16 cellular contexts compared by ENCODE assay signal in the genomic region with DNA sequence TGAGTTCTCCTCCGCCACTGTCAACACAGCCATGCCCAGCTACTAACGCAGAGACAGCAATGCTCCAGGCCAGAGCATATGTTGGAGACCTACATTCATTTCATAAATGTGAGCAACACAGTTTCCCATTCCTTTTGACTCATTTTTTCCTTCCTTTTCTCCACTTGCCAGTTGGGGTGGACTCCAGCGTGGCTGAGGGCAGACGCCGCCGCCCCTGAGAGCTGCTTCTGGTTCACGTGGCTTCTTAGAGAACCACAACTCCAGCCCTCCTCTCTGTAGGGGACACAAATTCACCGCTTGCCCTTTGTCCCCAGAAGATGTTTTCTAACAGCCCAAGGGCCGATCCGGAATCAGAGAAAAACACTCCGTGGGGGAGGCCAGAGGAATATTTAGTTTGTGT. TPM values are rescaled to one million over a fixed set of nuclear protein-coding genes. Genes with fewer than 3 reads are reported as not detected.
DNase-seq lines count a peak whose midpoint lies in the region; ATAC-seq and TF ChIP-seq lines count a peak whose summit lies in the region.
"Had no signal": no experiment of that assay in that cellular context is flagged by ENCODE, and none has a peak within 500 bp of the region (broad histone marks: within the 10 kb centered on the region; RNA-seq: fewer than 3 reads in every experiment).

No MANE protein-coding gene starts in this region.

- peaks cover under 1% of the 10 kb centered on the region for H3K4me1 Mint-ChIP-seq in activated CD4-positive, alpha-beta T cell treated with anti-CD3 and anti-CD28 coated beads, Interleukin-2, amount 10 ng/mL, durations not matched to agents 7 days and 5 days
- H3K4me1 Mint-ChIP-seq in activated T-helper 2 cell treated with anti-CD3 and anti-CD28 coated beads, Interferon-gamma antibody, Interleukin-2, Interleukin-4, amounts not matched to agents 10 μg/mL and 5 μg/mL and 100 μg/mL, durations not matched to agents 14 hours and 24 hours and 36 hours (ENCODE audit: low read depth): peaks cover 5% of the 10 kb centered on the region
- H3K4me1 Mint-ChIP-seq in stimulated activated naive CD8-positive, alpha-beta T cell treated with anti-CD3 and anti-CD28 coated beads, Interleukin-15, Interleukin-2, amounts not matched to agents 100 ng/mL and 50 ng/mL, for 24 hours (ENCODE audit: low read depth): peaks cover 25% of the 10 kb centered on the region
- H3K4me1 Mint-ChIP-seq in GM23338: peaks cover 31% of the 10 kb centered on the region

- peak; percentile 24 for DNase-seq in activated CD4-positive, alpha-beta T cell treated with anti-CD3 and anti-CD28 coated beads for 48 hours
- DNase-seq in activated CD4-positive, alpha-beta T cell treated with anti-CD3 and anti-CD28 coated beads, Interleukin-2, amount 10 ng/mL, durations not matched to agents 7 days and 5 days: no peak
- DNase-seq in activated T-helper 2 cell treated with anti-CD3 and anti-CD28 coated beads, Interferon-gamma antibody, Interleukin-2, Interleukin-4, amounts not matched to agents 10 μg/mL and 5 μg/mL and 100 μg/mL, durations not matched to agents 14 hours and 24 hours and 36 hours (ENCODE audit: low spot score): no peak
- DNase-seq in fibroblast of peridontal ligament (ENCODE audit: extremely low read depth) (peak; percentile 90), psoas muscle (no peak), GM23338 (ENCODE audit: low spot score) (no peak), NCI-H2081 (lab: John Stamatoyannopoulos, UW) (no peak)
- DNase-seq: 8988T; COR-L47; cortex of kidney; NK-92 treated with Interleukin-12 subunit alpha and Interleukin-12 subunit beta, amount 100 ng/mL, for 24 hours; SHP77; T-helper 9 cell had no signal

- no peak overlapping the region for H3K4me3 Mint-ChIP-seq in activated CD4-positive, alpha-beta T cell treated with anti-CD3 and anti-CD28 coated beads, Interleukin-2, amount 10 ng/mL, durations not matched to agents 7 days and 5 days
- no peak overlapping the region for H3K4me3 Mint-ChIP-seq in activated T-helper 2 cell treated with anti-CD3 and anti-CD28 coated beads, Interferon-gamma antibody, Interleukin-2, Interleukin-4, amounts not matched to agents 10 μg/mL and 5 μg/mL and 100 μg/mL, durations not matched to agents 14 hours and 24 hours and 36 hours (ENCODE audit: low read depth)
- H3K4me3 Mint-ChIP-seq in stimulated activated naive CD8-positive, alpha-beta T cell treated with anti-CD3 and anti-CD28 coated beads, Interleukin-15, Interleukin-2, amounts not matched to agents 100 ng/mL and 50 ng/mL, for 24 hours: peak overlapping the region; percentile 20
- H3K4me3 Mint-ChIP-seq in GM23338: no peak overlapping the region
- H3K4me3 Mint-ChIP-seq: activated naive CD4-positive, alpha-beta T cell treated with anti-CD3 and anti-CD28 coated beads, Interleukin-2, amount 50 U/mL, for 24 hours had no signal

- H3K9me2 ChIP-seq in GM23338 (ENCODE audit: insufficient read depth): no peaks in the 10 kb centered on the region

- no peaks in the 10 kb centered on the region for H3K9me3 Mint-ChIP-seq in activated CD4-positive, alpha-beta T cell treated with anti-CD3 and anti-CD28 coated beads, Interleukin-2, amount 10 ng/mL, durations not matched to agents 7 days and 5 days
- peaks cover 17% of the 10 kb centered on the region for H3K9me3 Mint-ChIP-seq in activated T-helper 2 cell treated with anti-CD3 and anti-CD28 coated beads, Interferon-gamma antibody, Interleukin-2, Interleukin-4, amounts not matched to agents 10 μg/mL and 5 μg/mL and 100 μg/mL, durations not matched to agents 14 hours and 24 hours and 36 hours
- peaks cover 6% of the 10 kb centered on the region for H3K9me3 Mint-ChIP-seq in stimulated activated naive CD8-positive, alpha-beta T cell treated with anti-CD3 and anti-CD28 coated beads, Interleukin-15, Interleukin-2, amounts not matched to agents 100 ng/mL and 50 ng/mL, for 24 hours
- peaks cover 38% of the 10 kb centered on the region for H3K9me3 Mint-ChIP-seq in GM23338
- H3K9me3 Mint-ChIP-seq: activated naive CD4-positive, alpha-beta T cell treated with anti-CD3 and anti-CD28 coated beads, Interleukin-2, amount 50 U/mL, for 24 hours had no signal

- H3K4me1 ChIP-seq in psoas muscle: no peaks in the 10 kb centered on the region
- peaks cover 8% of the 10 kb centered on the region; the same call in 1 of the 2 replicates for H3K4me1 ChIP-seq in GM23338 (ENCODE audit: insufficient read depth)
- H3K4me1 ChIP-seq: prostate gland had no signal

- H3K36me3 ChIP-seq in psoas muscle (ENCODE audit: insufficient read depth in 1 of 2, low read depth in 1 of 2) (no peaks in the 10 kb centered on the region), GM23338 (ENCODE audit: insufficient read depth) (no peaks in the 10 kb centered on the region)
- H3K36me3 ChIP-seq: prostate gland had no signal

- TF ChIP-seq CTCF in psoas muscle (IDR thresholded peaks at IDR 0.05) (no peak), GM23338 (conservative IDR thresholded peaks at IDR 0.05; ENCODE audit: low read depth in 2 of 2) (no peak)

- ATAC-seq in psoas muscle: no peak
- ATAC-seq in GM23338: no peak

- no peak overlapping the region for H3K27ac ChIP-seq in psoas muscle
- H3K27ac ChIP-seq in GM23338 (ENCODE audit: low read depth): no peak overlapping the region
- H3K27ac ChIP-seq: prostate gland had no signal

- intact Hi-C loops in activated T-helper 2 cell treated with anti-CD3 and anti-CD28 coated beads, Interferon-gamma antibody, Interleukin-2, Interleukin-4, amounts not matched to agents 10 μg/mL and 5 μg/mL and 100 μg/mL, durations not matched to agents 14 hours and 24 hours and 36 hours (cut with micrococcal nuclease): no loop called here
- intact Hi-C loops in psoas muscle (cut with DNase I): no loop called here

- H3K36me3 Mint-ChIP-seq in activated CD4-positive, alpha-beta T cell treated with anti-CD3 and anti-CD28 coated beads, Interleukin-2, amount 10 ng/mL, durations not matched to agents 7 days and 5 days (ENCODE audit: low read depth): no peaks in the 10 kb centered on the region
- H3K36me3 Mint-ChIP-seq in activated T-helper 2 cell treated with anti-CD3 and anti-CD28 coated beads, Interferon-gamma antibody, Interleukin-2, Interleukin-4, amounts not matched to agents 10 μg/mL and 5 μg/mL and 100 μg/mL, durations not matched to agents 14 hours and 24 hours and 36 hours (ENCODE audit: low read depth): no peaks in the 10 kb centered on the region
- H3K36me3 Mint-ChIP-seq in stimulated activated naive CD8-positive, alpha-beta T cell treated with anti-CD3 and anti-CD28 coated beads, Interleukin-15, Interleukin-2, amounts not matched to agents 100 ng/mL and 50 ng/mL, for 24 hours (ENCODE audit: low read depth): no peaks in the 10 kb centered on the region
- peaks cover 18% of the 10 kb centered on the region; the same call in 2 of the 3 replicates for H3K36me3 Mint-ChIP-seq in GM23338 (ENCODE audit: low read depth)

- H3K79me2 ChIP-seq in GM23338 (replicated peaks; ENCODE audit: insufficient read depth): no peaks in the 10 kb centered on the region

- WGBS in psoas muscle, 3 donors: 73 to 83% (median 82%) methylated on average over 11 of the region's 11 CpGs

- POLR2A ChIA-PET in activated CD4-positive, alpha-beta T cell treated with anti-CD3 and anti-CD28 coated beads, Interleukin-2, amount 10 ng/mL, durations not matched to agents 7 days and 5 days (lab: Charles Lee): no interaction called here

- peaks cover 0 to 65% (median 22%) of the 10 kb centered on the region in 3 donors for H3K27me3 ChIP-seq in psoas muscle (ENCODE audit: insufficient read depth in 3 of 3, low read length in 2 of 3)
- H3K27me3 ChIP-seq in GM23338 (ENCODE audit: insufficient read depth): no peaks in the 10 kb centered on the region

- CTCF ChIA-PET in activated CD4-positive, alpha-beta T cell treated with anti-CD3 and anti-CD28 coated beads, Interleukin-2, amount 10 ng/mL, durations not matched to agents 7 days and 5 days (lab: Charles Lee): no interaction called here

- H3K9me3 ChIP-seq in psoas muscle: no peaks in the 10 kb centered on the region
- H3K9me3 ChIP-seq: prostate gland had no signal

- H3K27ac Mint-ChIP-seq in activated CD4-positive, alpha-beta T cell treated with anti-CD3 and anti-CD28 coated beads, Interleukin-2, amount 10 ng/mL, durations not matched to agents 7 days and 5 days: no peak overlapping the region
- peak overlapping the region; percentile 52 for H3K27ac Mint-ChIP-seq in activated T-helper 2 cell treated with anti-CD3 and anti-CD28 coated beads, Interferon-gamma antibody, Interleukin-2, Interleukin-4, amounts not matched to agents 10 μg/mL and 5 μg/mL and 100 μg/mL, durations not matched to agents 14 hours and 24 hours and 36 hours
- H3K27ac Mint-ChIP-seq in stimulated activated naive CD8-positive, alpha-beta T cell treated with anti-CD3 and anti-CD28 coated beads, Interleukin-15, Interleukin-2, amounts not matched to agents 100 ng/mL and 50 ng/mL, for 24 hours: peak overlapping the region; percentile 73
- no peak overlapping the region for H3K27ac Mint-ChIP-seq in GM23338
- H3K27ac Mint-ChIP-seq: activated naive CD4-positive, alpha-beta T cell treated with anti-CD3 and anti-CD28 coated beads, Interleukin-2, amount 50 U/mL, for 24 hours had no signal

- H3K4me3 ChIP-seq in psoas muscle (no peak overlapping the region), GM23338 (no peak overlapping the region)
- H3K4me3 ChIP-seq: prostate gland had no signal

- peaks cover 16% of the 10 kb centered on the region for H3K27me3 Mint-ChIP-seq in activated CD4-positive, alpha-beta T cell treated with anti-CD3 and anti-CD28 coated beads, Interleukin-2, amount 10 ng/mL, durations not matched to agents 7 days and 5 days
- peaks cover 19% of the 10 kb centered on the region for H3K27me3 Mint-ChIP-seq in activated T-helper 2 cell treated with anti-CD3 and anti-CD28 coated beads, Interferon-gamma antibody, Interleukin-2, Interleukin-4, amounts not matched to agents 10 μg/mL and 5 μg/mL and 100 μg/mL, durations not matched to agents 14 hours and 24 hours and 36 hours (ENCODE audit: low read depth)
- peaks cover 44% of the 10 kb centered on the region for H3K27me3 Mint-ChIP-seq in stimulated activated naive CD8-positive, alpha-beta T cell treated with anti-CD3 and anti-CD28 coated beads, Interleukin-15, Interleukin-2, amounts not matched to agents 100 ng/mL and 50 ng/mL, for 24 hours
- H3K27me3 Mint-ChIP-seq in GM23338 (ENCODE audit: insufficient read depth, low read depth, poor library complexity): peaks cover 2% of the 10 kb centered on the region

- no peaks in the 10 kb centered on the region for H4K20me1 ChIP-seq in GM23338 (replicated peaks; ENCODE audit: insufficient read depth)

- no peaks in the 10 kb centered on the region for H3F3A ChIP-seq in GM23338 (replicated peaks; ENCODE audit: low read depth)

- H2AFZ ChIP-seq in GM23338: no peak overlapping the region

- no peak overlapping the region for H3K4me2 ChIP-seq in GM23338

RNA-seq across cellular contexts. Expression of a gene that starts 45.8 kb away (rescaled TPM):
- total RNA-seq in activated CD4-positive, alpha-beta T cell treated with anti-CD3 and anti-CD28 coated beads, Interleukin-2, amount 10 ng/mL, durations not matched to agents 7 days and 5 days: 1 to 10 TPM; 7.6 to 7.9 TPM
- total RNA-seq in activated T-helper 2 cell treated with anti-CD3 and anti-CD28 coated beads, Interferon-gamma antibody, Interleukin-2, Interleukin-4, amounts not matched to agents 10 μg/mL and 5 μg/mL and 100 μg/mL, durations not matched to agents 14 hours and 24 hours and 36 hours: 7.4 and 8.0 TPM in 2 replicates
- 10 to 100 TPM; 14.6 to 17.3 (median 15.8) TPM for total RNA-seq in psoas muscle
- polyA plus RNA-seq in psoas muscle: 10 to 100 TPM in 1 of 3 donors, 1 to 10 TPM in 2; 5.8 to 12.1 (median 6.0) TPM
- total RNA-seq in GM23338 (2014; rRNA removed; shearing (Covaris generic)): 22.4 and 31.2 TPM in 2 replicates
- 6.8 and 7.6 TPM in 2 replicates for polyA plus RNA-seq in GM23338 (2016; fragmentation: Nextera tagmentation; extraction: Ambion mirVana)

Comparison
In these comparisons a context has a peak if more than half of its experiments do, and no peak if none do; other contexts are left out.
1. DNase-seq: peak in activated CD4-positive, alpha-beta T cell treated with anti-CD3 and anti-CD28 coated beads for 48 hours (single experiment) and fibroblast of peridontal ligament (single experiment); none in activated CD4-positive, alpha-beta T cell treated with anti-CD3 and anti-CD28 coated beads, Interleukin-2, amount 10 ng/mL, durations not matched to agents 7 days and 5 days (single experiment), activated T-helper 2 cell treated with anti-CD3 and anti-CD28 coated beads, Interferon-gamma antibody, Interleukin-2, Interleukin-4, amounts not matched to agents 10 μg/mL and 5 μg/mL and 100 μg/mL, durations not matched to agents 14 hours and 24 hours and 36 hours (single experiment), psoas muscle (0 of 2), GM23338 (single experiment) and NCI-H2081 (0 of 2).
2. H3K27ac Mint-ChIP-seq: peak in activated T-helper 2 cell treated with anti-CD3 and anti-CD28 coated beads, Interferon-gamma antibody, Interleukin-2, Interleukin-4, amounts not matched to agents 10 μg/mL and 5 μg/mL and 100 μg/mL, durations not matched to agents 14 hours and 24 hours and 36 hours (single experiment) and stimulated activated naive CD8-positive, alpha-beta T cell treated with anti-CD3 and anti-CD28 coated beads, Interleukin-15, Interleukin-2, amounts not matched to agents 100 ng/mL and 50 ng/mL, for 24 hours (single experiment); none in activated CD4-positive, alpha-beta T cell treated with anti-CD3 and anti-CD28 coated beads, Interleukin-2, amount 10 ng/mL, durations not matched to agents 7 days and 5 days (single experiment) and GM23338 (single experiment).